Comparison of ENCODE assay signal across 30 cellular contexts in the genomic region with DNA sequence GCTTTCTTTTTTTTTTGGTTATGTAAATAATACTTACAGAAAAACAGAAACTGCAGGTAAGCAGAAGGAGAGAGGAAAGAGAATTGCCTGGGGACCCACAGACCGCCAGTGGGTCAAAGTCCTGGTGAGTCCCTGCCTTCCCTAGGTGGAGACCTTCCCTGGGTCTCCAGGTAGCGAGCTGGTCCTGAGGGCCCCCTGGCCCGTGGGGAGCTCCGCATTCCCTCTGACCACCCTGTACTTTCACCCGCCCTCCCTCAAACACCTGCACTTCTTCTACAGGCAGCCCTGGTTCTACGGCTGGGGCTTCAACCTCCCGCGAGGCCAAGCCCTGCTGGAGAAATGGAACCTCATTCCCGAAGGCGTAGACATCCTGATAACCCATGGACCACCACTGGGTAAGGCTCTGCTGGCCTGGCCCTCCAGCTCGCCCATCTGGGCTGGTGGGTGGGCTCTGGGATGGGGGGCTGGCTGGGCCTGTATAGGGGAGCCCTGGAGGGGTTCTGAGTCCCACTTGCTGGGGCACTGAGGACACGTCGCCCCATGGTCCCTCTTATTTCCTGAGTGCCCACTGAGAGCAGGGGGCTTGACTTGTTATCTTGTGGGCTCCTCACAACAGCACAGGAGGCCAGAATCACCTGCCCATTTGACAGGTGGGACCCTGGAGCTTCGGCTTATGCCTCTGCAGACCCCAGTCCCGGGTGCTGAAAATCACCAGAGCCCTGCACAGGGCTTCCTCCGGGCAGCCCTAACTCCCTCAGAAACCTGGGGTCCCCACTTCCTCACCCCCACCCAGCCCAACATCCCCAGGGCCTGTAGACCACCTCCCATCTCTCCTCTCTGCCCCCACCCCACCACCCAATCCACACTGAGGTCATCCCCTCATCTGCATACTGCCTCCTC.
"Had no signal": no experiment of that assay in that cellular context is flagged by ENCODE, and none has a peak within 500 bp of the region (broad histone marks: within the 10 kb centered on the region; RNA-seq: fewer than 3 reads in every experiment).

No MANE protein-coding gene starts in this region.

- H3K27ac ChIP-seq: pancreas, psoas muscle, right lobe of liver, skin epidermis, spleen, thoracic aorta, thyroid gland, tibial nerve, upper lobe of left lung, vagina had no signal

- H3K4me2 ChIP-seq: smooth muscle cell had no signal

- H3K9me3 ChIP-seq: pancreas, psoas muscle, right lobe of liver, spleen, thoracic aorta, thyroid gland, tibial nerve, upper lobe of left lung, vagina had no signal

- H3K27me3 Mint-ChIP-seq: natural killer cell treated with Interleukin-12 subunit alpha and Interleukin-12 subunit beta and Interleukin-15 and Interleukin-18, amount 100 ng/mL, for 72 hours; progenitor cell of endocrine pancreas; stimulated activated memory B cell treated with anti-CD40 and anti-IgM and Interleukin-4, amounts not matched to agents 10 μg/mL and 1 μg/mL and 100 μg/mL, for 72 hours; stimulated activated naive CD8-positive, alpha-beta T cell treated with anti-CD3 and anti-CD28 coated beads, Interleukin-15, amount 100 ng/mL, for 72 hours had no signal

- H3K36me3 ChIP-seq: pancreas, right lobe of liver, spleen, thoracic aorta, thyroid gland, tibial nerve, upper lobe of left lung, vagina had no signal

- H3K27me3 ChIP-seq: pancreas, right lobe of liver, thyroid gland, tibial nerve, upper lobe of left lung, vagina had no signal

- DNase-seq: naive B cell; nephron progenitor cell; occipital lobe; psoas muscle; right cardiac atrium; right lobe of liver; spleen; stimulated activated CD4-positive, alpha-beta T cell treated with anti-CD3 and anti-CD28 coated beads, Interleukin-12 subunit alpha, Interleukin-12 subunit beta, amount 100 ng/mL, for 4 hours; stimulated activated CD4-positive, alpha-beta T cell treated with anti-CD3 and anti-CD28 coated beads, Interleukin-1b, Interleukin-23, amount 100 ng/mL, for 48 hours; stimulated activated CD4-positive, alpha-beta T cell treated with anti-CD3 and anti-CD28 coated beads, Interleukin-4, amount 100 ng/mL, for 1 hour; stimulated activated CD4-positive, alpha-beta T cell treated with anti-CD3 and anti-CD28 coated beads, Interleukin-4, amount 100 ng/mL, for 4 hours; stimulated activated CD8-positive, alpha-beta memory T cell treated with anti-CD3 and anti-CD28 coated beads, Interleukin-4, amount 100 ng/mL, for 48 hours; stimulated activated naive CD4-positive, alpha-beta T cell; stimulated activated naive CD8-positive, alpha-beta T cell treated with anti-CD3 and anti-CD28 coated beads, Interleukin-15, amount 100 ng/mL, for 72 hours; stimulated activated naive CD8-positive, alpha-beta T cell treated with anti-CD3 and anti-CD28 coated beads, Interleukin-15, Interleukin-2, amounts not matched to agents 100 U/mL and 50 U/mL, for 24 hours; substantia nigra; thyroid gland; trophoblast cell; upper lobe of left lung had no signal

- H3K4me1 Mint-ChIP-seq: naive B cell; naive thymus-derived CD8-positive, alpha-beta T cell; nephron progenitor cell; neural crest cell; stimulated activated memory B cell treated with anti-CD40 and anti-IgM and Interleukin-4, amounts not matched to agents 10 μg/mL and 1 μg/mL and 100 μg/mL, for 72 hours; stimulated activated naive CD8-positive, alpha-beta T cell treated with anti-CD3 and anti-CD28 coated beads, Interleukin-15, amount 100 ng/mL, for 72 hours had no signal

- H3K4me1 ChIP-seq: pancreas, psoas muscle, right lobe of liver, spleen, thyroid gland, tibial nerve, upper lobe of left lung, vagina had no signal

- H3K4me3 ChIP-seq: pancreas, psoas muscle, right lobe of liver, skin epidermis, smooth muscle cell, spleen, thoracic aorta, thyroid gland, tibial nerve, upper lobe of left lung, vagina had no signal

- H3K4me3 Mint-ChIP-seq: naive B cell; naive thymus-derived CD8-positive, alpha-beta T cell; natural killer cell treated with Interleukin-12 subunit alpha and Interleukin-12 subunit beta and Interleukin-15 and Interleukin-18, amount 100 ng/mL, for 72 hours; nephron progenitor cell; neural crest cell; stimulated activated memory B cell treated with anti-CD40 and anti-IgM and Interleukin-4, amounts not matched to agents 10 μg/mL and 1 μg/mL and 100 μg/mL, for 72 hours; stimulated activated naive CD8-positive, alpha-beta T cell treated with anti-CD3 and anti-CD28 coated beads, Interleukin-15, amount 100 ng/mL, for 72 hours had no signal

- H3K9me3 Mint-ChIP-seq: naive B cell; naive thymus-derived CD8-positive, alpha-beta T cell; natural killer cell treated with Interleukin-12 subunit alpha and Interleukin-12 subunit beta and Interleukin-15 and Interleukin-18, amount 100 ng/mL, for 72 hours; stimulated activated naive CD8-positive, alpha-beta T cell treated with anti-CD3 and anti-CD28 coated beads, Interleukin-15, amount 100 ng/mL, for 72 hours had no signal

- H3K27ac Mint-ChIP-seq: naive B cell; naive thymus-derived CD8-positive, alpha-beta T cell; natural killer cell treated with Interleukin-12 subunit alpha and Interleukin-12 subunit beta and Interleukin-15 and Interleukin-18, amount 100 ng/mL, for 72 hours; nephron progenitor cell; progenitor cell of endocrine pancreas; stimulated activated memory B cell treated with anti-CD40 and anti-IgM and Interleukin-4, amounts not matched to agents 10 μg/mL and 1 μg/mL and 100 μg/mL, for 72 hours had no signal

- H3K36me3 Mint-ChIP-seq: naive B cell; naive thymus-derived CD8-positive, alpha-beta T cell; natural killer cell treated with Interleukin-12 subunit alpha and Interleukin-12 subunit beta and Interleukin-15 and Interleukin-18, amount 100 ng/mL, for 72 hours; stimulated activated memory B cell treated with anti-CD40 and anti-IgM and Interleukin-4, amounts not matched to agents 10 μg/mL and 1 μg/mL and 100 μg/mL, for 72 hours had no signal
